In the genomic region with DNA sequence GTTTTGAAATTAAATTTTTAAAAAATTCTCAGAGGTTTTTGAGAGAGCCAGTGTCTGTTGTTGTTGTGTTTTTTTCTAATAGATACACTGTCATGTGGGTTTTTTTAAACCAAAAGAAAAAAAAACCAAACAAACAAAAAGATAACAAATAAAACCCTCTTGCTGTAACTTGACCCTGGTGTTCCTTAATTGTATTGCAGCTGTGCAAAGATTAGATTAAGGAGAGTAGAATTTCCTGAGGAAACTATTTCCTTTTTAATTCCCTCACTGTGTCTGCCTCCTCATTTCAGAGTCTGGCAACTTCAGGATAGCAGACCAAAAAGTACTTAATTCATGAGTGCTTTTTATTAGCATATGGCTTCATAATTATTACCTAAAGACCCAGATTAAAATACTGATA, we compare ENCODE assay signal across 14 cellular contexts.
DNase-seq lines count a peak whose midpoint lies in the region; ATAC-seq, FAIRE-seq and TF ChIP-seq lines count a peak whose summit lies in the region.
"Had no signal": no experiment of that assay in that cellular context is flagged by ENCODE, and none has a peak within 500 bp of the region (broad histone marks: within the 10 kb centered on the region; RNA-seq: fewer than 3 reads in every experiment).

No MANE protein-coding gene starts in this region.

- H3K4me1 ChIP-seq in prostate gland (replicated peaks), result no peaks in the 10 kb centered on the region
- H3K4me1 ChIP-seq: adrenal gland, tibial artery had no signal

- ATAC-seq in left ventricle myocardium superior, result no peak

- no peak for TF ChIP-seq POLR2A in prostate gland (IDR thresholded peaks at IDR 0.05)

- H3K4me3 ChIP-seq in retinal pigment epithelial cell (ENCODE audit: low read length) (no peak overlapping the region), prostate gland (no peak overlapping the region)
- H3K4me3 ChIP-seq: adrenal gland, tibial artery had no signal

- H3K27me3 ChIP-seq in prostate gland (replicated peaks; ENCODE audit: insufficient read depth), result no peaks in the 10 kb centered on the region
- H3K27me3 ChIP-seq: adrenal gland, tibial artery had no signal

- no peaks in the 10 kb centered on the region for H3K9me3 ChIP-seq in prostate gland
- H3K9me3 ChIP-seq: adrenal gland, tibial artery had no signal

- H3K36me3 ChIP-seq in prostate gland, result no peaks in the 10 kb centered on the region
- H3K36me3 ChIP-seq: adrenal gland, tibial artery had no signal

- intact Hi-C loops in left ventricle myocardium superior (cut with micrococcal nuclease) (no loop called here), prostate gland (cut with DNase I) (no loop called here)

- TF ChIP-seq CTCF in retinal pigment epithelial cell (conservative IDR thresholded peaks at IDR 0.05; ENCODE audit: low read depth, low read length) (peak; percentile 51), prostate gland (IDR thresholded peaks at IDR 0.05) (no peak)

- FAIRE-seq in endometrium (lab: Jason Lieb, UNC), result peak; percentile 4
- FAIRE-seq: small intestine had no signal

- DNase-seq in NCI-H2196 (lab: John Stamatoyannopoulos, UW; ENCODE audit: unreplicated experiment) (peak; percentile 7), NCI-H2196 treated with DMSO at 0.1 percent for 48 hours (lab: John Stamatoyannopoulos, UW; ENCODE audit: unreplicated experiment) (no peak), NCI-H748 (lab: John Stamatoyannopoulos, UW; ENCODE audit: unreplicated experiment) (peak; percentile 28), retinal pigment epithelial cell (ENCODE audit: low read depth) (no peak), D341Med (ENCODE audit: low spot score) (no peak), left ventricle myocardium superior (no peak), prostate gland (ENCODE audit: low spot score) (no peak)
- DNase-seq: adrenal gland; MM.1S; NK-92 treated with Interleukin-12 subunit alpha and Interleukin-12 subunit beta, amount 100 ng/mL, for 24 hours; small intestine; tibial artery had no signal

- H3K27ac ChIP-seq in prostate gland, result no peak overlapping the region
- H3K27ac ChIP-seq: adrenal gland, epithelial cell of prostate, tibial artery had no signal

Comparison
In these comparisons a context has a peak if more than half of its experiments do, and no peak if none do; other contexts are left out.
1. DNase-seq: peak in NCI-H2196 (single experiment) and NCI-H748 (single experiment); none in NCI-H2196 treated with DMSO at 0.1 percent for 48 hours (single experiment), retinal pigment epithelial cell (single experiment), D341Med (single experiment), left ventricle myocardium superior (single experiment) and prostate gland (single experiment).